In genomic region chr13:72164811-72165210, GRCh38 we compare ENCODE assay signal across 16 cellular contexts.
DNase-seq lines count a peak whose midpoint lies in the region; ATAC-seq, FAIRE-seq and TF ChIP-seq lines count a peak whose summit lies in the region.
"Had no signal": no experiment of that assay in that cellular context is flagged by ENCODE, and none has a peak within 500 bp of the region (broad histone marks: within the 10 kb centered on the region; RNA-seq: fewer than 3 reads in every experiment).

No MANE protein-coding gene starts in this region.

- peak; percentile 73 for DNase-seq in LHCN-M2 (ENCODE audit: low read depth)
- DNase-seq in NCI-H82 (lab: John Stamatoyannopoulos, UW) = peak; percentile 87
- no peak for DNase-seq in keratinocyte (ENCODE audit: low read depth, low spot score)
- no peak for DNase-seq in activated T-cell treated with anti-CD3 and anti-CD28 coated beads, Interleukin-2, amount 50 U/mL, for 72 hours
- DNase-seq in colonic mucosa = no peak
- DNase-seq: BE2C; CD4-positive, alpha-beta memory T cell; DND-41; GF-D8; GOT3; H9; IMR-90 had no signal

- H3K9me3 ChIP-seq in keratinocyte (ENCODE audit: control insufficient read depth, low read depth, low read length) = no peaks in the 10 kb centered on the region
- H3K9me3 ChIP-seq in colonic mucosa = no peaks in the 10 kb centered on the region
- H3K9me3 ChIP-seq: A549, BE2C had no signal

- H3K9me1 ChIP-seq in keratinocyte (ENCODE audit: control insufficient read depth, extremely low read depth, insufficient read depth, low read length) = no peaks in the 10 kb centered on the region

- TF ChIP-seq CTCF in keratinocyte (optimal IDR thresholded peaks at IDR 0.05 in 1 of 3, IDR thresholded peaks at IDR 0.05 in 1 of 3, conservative IDR thresholded peaks at IDR 0.05 in 1 of 3; ENCODE audit: extremely low read depth in 1 of 3, insufficient read depth in 2 of 3, low read length in 3 of 3) (no peak), colonic mucosa (IDR thresholded peaks at IDR 0.05) (no peak)

- no peak overlapping the region for H3K4me2 ChIP-seq in keratinocyte (ENCODE audit: control insufficient read depth, extremely low read depth, insufficient read depth, low read depth, low read length)
- H3K4me2 ChIP-seq: A549 had no signal

- no peaks in the 10 kb centered on the region for H3K79me2 ChIP-seq in keratinocyte (ENCODE audit: control insufficient read depth, insufficient read depth, low read length)

- H3K4me3 ChIP-seq in keratinocyte (ENCODE audit: control insufficient read depth in 2 of 3, extremely low read depth in 1 of 3, insufficient read depth in 2 of 3, low read depth in 1 of 3, low read length in 3 of 3) = no peak overlapping the region
- H3K4me3 ChIP-seq in colonic mucosa = no peak overlapping the region
- H3K4me3 ChIP-seq: A549 had no signal

- FAIRE-seq in keratinocyte (lab: Jason Lieb, UNC) = peak; percentile 60
- FAIRE-seq: A549 had no signal

- H3K4me3 Mint-ChIP-seq in activated T-cell treated with anti-CD3 and anti-CD28 coated beads, Interleukin-2, amount 50 U/mL, for 72 hours = no peak overlapping the region
- H3K4me3 Mint-ChIP-seq: CD4-positive, alpha-beta memory T cell; H9 had no signal

- no peak overlapping the region for H2AFZ ChIP-seq in keratinocyte (ENCODE audit: control insufficient read depth, low read length)

- H3K9ac ChIP-seq in keratinocyte (ENCODE audit: control insufficient read depth, extremely low read depth, insufficient read depth, low read length) (no peak overlapping the region), colonic mucosa (ENCODE audit: low read depth in 2 of 2, low read length in 2 of 2) (no peak overlapping the region)

- dilution Hi-C loops in keratinocyte (cut with MboI; ENCODE audit: extremely low pct_ligation_motif_present, low sequenced_read_pairs) = no loop called here

- H3K27me3 Mint-ChIP-seq in activated T-cell treated with anti-CD3 and anti-CD28 coated beads, Interleukin-2, amount 50 U/mL, for 72 hours (ENCODE audit: low read depth) = no peaks in the 10 kb centered on the region
- H3K27me3 Mint-ChIP-seq: CD4-positive, alpha-beta memory T cell had no signal

- H3K4me1 Mint-ChIP-seq in activated T-cell treated with anti-CD3 and anti-CD28 coated beads, Interleukin-2, amount 50 U/mL, for 72 hours (ENCODE audit: low read depth) = no peaks in the 10 kb centered on the region
- H3K4me1 Mint-ChIP-seq: CD4-positive, alpha-beta memory T cell had no signal

- H4K20me1 ChIP-seq in keratinocyte (ENCODE audit: control insufficient read depth, extremely low read depth, insufficient read depth, low read length) = no peaks in the 10 kb centered on the region

- H3K27ac ChIP-seq in keratinocyte (ENCODE audit: control insufficient read depth, insufficient read depth, low read length) (no peak overlapping the region), colonic mucosa (no peak overlapping the region)
- H3K27ac ChIP-seq: A549, C4-2B had no signal

- H3K27ac Mint-ChIP-seq in activated T-cell treated with anti-CD3 and anti-CD28 coated beads, Interleukin-2, amount 50 U/mL, for 72 hours = no peak overlapping the region
- H3K27ac Mint-ChIP-seq: CD4-positive, alpha-beta memory T cell had no signal

- H3K36me3 ChIP-seq in keratinocyte (ENCODE audit: control insufficient read depth in 2 of 2, extremely low read depth in 1 of 2, insufficient read depth in 2 of 2, low read length in 2 of 2) (no peaks in the 10 kb centered on the region), colonic mucosa (no peaks in the 10 kb centered on the region)
- H3K36me3 ChIP-seq: BE2C had no signal

- no peaks in the 10 kb centered on the region for H3K36me3 Mint-ChIP-seq in activated T-cell treated with anti-CD3 and anti-CD28 coated beads, Interleukin-2, amount 50 U/mL, for 72 hours (ENCODE audit: insufficient read depth in 2 of 2)
- H3K36me3 Mint-ChIP-seq: CD4-positive, alpha-beta memory T cell had no signal

- H3K4me1 ChIP-seq in keratinocyte (ENCODE audit: control insufficient read depth, extremely low read depth, insufficient read depth, low read length) (peaks cover 10% of the 10 kb centered on the region), colonic mucosa (no peaks in the 10 kb centered on the region)
- H3K4me1 ChIP-seq: A549, BE2C had no signal

- intact Hi-C loops in colonic mucosa (cut with DNase I) = no loop called here

- ATAC-seq in GM18520 (IDR thresholded peaks at IDR 0.05; ENCODE audit: unreplicated experiment) (no peak), esophagus mucosa (no peak)
- ATAC-seq in activated T-cell treated with anti-CD3 and anti-CD28 coated beads, Interleukin-2, amount 50 U/mL, for 72 hours (replicated peaks in 1 of 2) = no peak
- ATAC-seq: A549 had no signal

- peaks cover 0 to 2% of the 10 kb centered on the region in 2 donors for H3K9me3 Mint-ChIP-seq in activated T-cell treated with anti-CD3 and anti-CD28 coated beads, Interleukin-2, amount 50 U/mL, for 72 hours
- H3K9me3 Mint-ChIP-seq: H9 had no signal

- H3K27me3 ChIP-seq in keratinocyte (ENCODE audit: control insufficient read depth, extremely low read depth, insufficient read depth, low read length) = no peaks in the 10 kb centered on the region
- no peaks in the 10 kb centered on the region for H3K27me3 ChIP-seq in colonic mucosa
- H3K27me3 ChIP-seq: BE2C had no signal

Comparison
In these comparisons a context has a peak if more than half of its experiments do, and no peak if none do; other contexts are left out.
1. DNase-seq: peak in LHCN-M2 (single experiment) and NCI-H82 (single experiment); none in keratinocyte (single experiment), activated T-cell treated with anti-CD3 and anti-CD28 coated beads, Interleukin-2, amount 50 U/mL, for 72 hours (0 of 2) and colonic mucosa (single experiment).